Comparison of ENCODE assay signal across 8 cellular contexts in genomic region chr11:107689317-107690202, GRCh38. TPM values are rescaled to one million over a fixed set of nuclear protein-coding genes. Genes with fewer than 3 reads are reported as not detected.
DNase-seq lines count a peak whose midpoint lies in the region; ATAC-seq and TF ChIP-seq lines count a peak whose summit lies in the region.

No MANE protein-coding gene starts in this region.

- H3K9me3 Mint-ChIP-seq in mesothelial cell of epicardium, result peaks cover 15% of the 10 kb centered on the region

- peak; percentile 30 for TF ChIP-seq CTCF in mesothelial cell of epicardium (IDR thresholded peaks at IDR 0.05; ENCODE audit: unreplicated experiment)

- H3K27ac Mint-ChIP-seq in mesothelial cell of epicardium, result no peak overlapping the region

- intact Hi-C loops in Right ventricle myocardium inferior (cut with DNase I) (loop anchor here (2.0 to 5.0 kb wide), 2 partner anchors 113 to 127 kb away; no protein-coding TSS in a partner anchor), cardiac septum (cut with DNase I) (loop anchor here (5.0 kb wide), 2 partner anchors 112 to 122 kb away; partner anchors contain the start of gene ALKBH8)

- no peak overlapping the region for H3K4me3 Mint-ChIP-seq in mesothelial cell of epicardium

- DNase-seq in Right ventricle myocardium inferior (ENCODE audit: missing footprints), result peak; percentile 66
- no peak for DNase-seq in cardiac septum (ENCODE audit: low spot score)
- peak; percentile 61 for DNase-seq in NCI-H748 (lab: John Stamatoyannopoulos, UW; ENCODE audit: unreplicated experiment)
- peak; percentile 55 to 67 for DNase-seq in activated CD4-positive, alpha-beta T cell treated with anti-CD3 and anti-CD28 coated beads, Interleukin-2, amount 50 U/mL, for 48 hours
- peak; percentile 40 for DNase-seq in effector CD4-positive, alpha-beta T cell
- peak; percentile 39 to 73 for DNase-seq in mesothelial cell of epicardium (ENCODE audit: low spot score in 2 of 2, unreplicated experiment in 2 of 2)
- DNase-seq in stimulated activated CD8-positive, alpha-beta memory T cell treated with anti-CD3 and anti-CD28 coated beads, Interleukin-7, amount 100 ng/mL, for 1 hour (ENCODE audit: low read depth in 2 of 2), result peak; percentile 10 to 23

- peak; percentile 84 for ATAC-seq in Right ventricle myocardium inferior
- ATAC-seq in HG03354 (IDR thresholded peaks at IDR 0.05; ENCODE audit: poor library complexity, severe bottlenecking, unreplicated experiment), result peak; percentile 78

- peaks cover 13% of the 10 kb centered on the region for H3K27me3 Mint-ChIP-seq in mesothelial cell of epicardium (ENCODE audit: low read depth)

- H3K36me3 Mint-ChIP-seq in mesothelial cell of epicardium, result peaks cover 4% of the 10 kb centered on the region

- H3K4me1 Mint-ChIP-seq in mesothelial cell of epicardium, result peaks cover 16% of the 10 kb centered on the region

RNA-seq across cellular contexts. Expression of gene SLN, which starts 22.3 kb away (rescaled TPM):
- 23.2 TPM for total RNA-seq in Right ventricle myocardium inferior
- total RNA-seq in cardiac septum, result 19.0 TPM
- total RNA-seq in mesothelial cell of epicardium, result not detected in 3 replicates

Comparison
In these comparisons a context has a peak if more than half of its experiments do, and no peak if none do; other contexts are left out.
1. RNA of gene SLN, which starts 22.3 kb away (total RNA-seq): 23.2 TPM in Right ventricle myocardium inferior (single experiment) and 19.0 TPM in cardiac septum (single experiment); not detected in mesothelial cell of epicardium; every median in the first group is over 10 times any median in the second.